Comparison of ENCODE assay signal across 25 cellular contexts in the genomic region with DNA sequence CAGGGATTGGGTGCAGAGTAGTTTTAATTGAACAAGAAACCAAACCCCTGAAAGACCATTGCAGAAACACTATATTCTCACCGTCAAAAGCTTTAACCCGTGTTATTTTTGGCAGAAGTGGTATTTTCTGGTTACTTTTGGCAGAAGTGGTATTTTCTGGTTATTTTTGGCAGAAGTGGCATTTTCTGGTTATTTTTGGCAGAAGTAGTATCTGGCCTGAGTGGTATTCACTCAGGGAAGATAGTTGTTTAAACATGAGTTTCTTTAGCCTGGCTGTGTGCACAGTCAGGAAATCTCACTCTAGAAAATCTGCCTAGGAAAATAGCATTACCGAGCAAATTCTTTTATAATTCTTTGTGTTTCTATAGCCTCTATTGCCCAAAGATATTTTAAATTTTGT.
A peak's percentile ranks its signal among the peaks of the same experiment; 100 is the strongest.
DNase-seq lines count a peak whose midpoint lies in the region; ATAC-seq and TF ChIP-seq lines count a peak whose summit lies in the region.
"Had no signal": no experiment of that assay in that cellular context is flagged by ENCODE, and none has a peak within 500 bp of the region (broad histone marks: within the 10 kb centered on the region; RNA-seq: fewer than 3 reads in every experiment).

No MANE protein-coding gene starts in this region.

- H3K4me3 Mint-ChIP-seq in endodermal cell: no peak overlapping the region
- H3K4me3 Mint-ChIP-seq: activated CD4-positive, alpha-beta memory T cell treated with anti-CD3 and anti-CD28 coated beads, Interleukin-2, amount 10 ng/mL, durations not matched to agents 7 days and 5 days had no signal

- H3K9me3 Mint-ChIP-seq in activated naive CD4-positive, alpha-beta T cell treated with anti-CD3 and anti-CD28 coated beads, Interleukin-2, amount 50 U/mL, for 72 hours: no peaks in the 10 kb centered on the region
- no peaks in the 10 kb centered on the region for H3K9me3 Mint-ChIP-seq in endodermal cell
- H3K9me3 Mint-ChIP-seq: activated CD4-positive, alpha-beta memory T cell treated with anti-CD3 and anti-CD28 coated beads, Interleukin-2, amount 10 ng/mL, durations not matched to agents 7 days and 5 days had no signal

- TF ChIP-seq EP300 in SK-N-SH (IDR thresholded peaks at IDR 0.05; ENCODE audit: borderline replicate concordance in 1 of 2, low read depth in 1 of 2, low read length in 1 of 2): no peak

- H3K4me3 ChIP-seq in SK-N-SH (ENCODE audit: low read depth in 2 of 2, low read length in 1 of 2) (no peak overlapping the region), astrocyte of the spinal cord (ENCODE audit: low read depth, low read length) (no peak overlapping the region), thoracic aorta (no peak overlapping the region), endodermal cell (ENCODE audit: low read length) (no peak overlapping the region)
- H3K4me3 ChIP-seq: BLaER1, cardiac muscle cell, tibial nerve had no signal

- TF ChIP-seq RAD21 in SK-N-SH (IDR thresholded peaks at IDR 0.05; ENCODE audit: low read length): no peak

- in situ Hi-C loops in astrocyte of the spinal cord (cut with HindIII; ENCODE audit: low sequenced_read_pairs): no loop called here

- H3F3A ChIP-seq in SK-N-SH (replicated peaks; ENCODE audit: insufficient read depth): peaks cover 5% of the 10 kb centered on the region

- H4K20me1 ChIP-seq in SK-N-SH (ENCODE audit: insufficient read depth): no peaks in the 10 kb centered on the region
- H4K20me1 ChIP-seq: BLaER1 had no signal

- H3K36me3 Mint-ChIP-seq in activated naive CD4-positive, alpha-beta T cell treated with anti-CD3 and anti-CD28 coated beads, Interleukin-2, amount 50 U/mL, for 72 hours: no peaks in the 10 kb centered on the region
- no peaks in the 10 kb centered on the region for H3K36me3 Mint-ChIP-seq in endodermal cell (ENCODE audit: low read depth)

- no peak overlapping the region for H3K27ac Mint-ChIP-seq in activated naive CD4-positive, alpha-beta T cell treated with anti-CD3 and anti-CD28 coated beads, Interleukin-2, amount 50 U/mL, for 72 hours
- no peak overlapping the region for H3K27ac Mint-ChIP-seq in endodermal cell
- H3K27ac Mint-ChIP-seq: activated CD4-positive, alpha-beta memory T cell treated with anti-CD3 and anti-CD28 coated beads, Interleukin-2, amount 10 ng/mL, durations not matched to agents 7 days and 5 days had no signal

- H3K4me1 Mint-ChIP-seq in endodermal cell: peaks cover 33% of the 10 kb centered on the region
- H3K4me1 Mint-ChIP-seq: activated CD4-positive, alpha-beta memory T cell treated with anti-CD3 and anti-CD28 coated beads, Interleukin-2, amount 10 ng/mL, durations not matched to agents 7 days and 5 days had no signal

- no peaks in the 10 kb centered on the region for H3K27me3 Mint-ChIP-seq in endodermal cell (ENCODE audit: insufficient read depth)
- H3K27me3 Mint-ChIP-seq: activated CD4-positive, alpha-beta memory T cell treated with anti-CD3 and anti-CD28 coated beads, Interleukin-2, amount 10 ng/mL, durations not matched to agents 7 days and 5 days had no signal

- peaks cover 0 to 25% of the 10 kb centered on the region in 2 experiments; a peak in 3 of 4 replicates for H3K4me1 ChIP-seq in SK-N-SH (ENCODE audit: control insufficient read depth in 1 of 2, insufficient read depth in 2 of 2, low read depth in 1 of 2, low read length in 1 of 2)
- peaks cover 14 to 18% of the 10 kb centered on the region in 2 donors for H3K4me1 ChIP-seq in thoracic aorta (ENCODE audit: control insufficient read depth in 1 of 2, low read depth in 2 of 2)
- H3K4me1 ChIP-seq in endodermal cell (ENCODE audit: control insufficient read depth, insufficient read depth, low read length): no peaks in the 10 kb centered on the region

- no peak overlapping the region for H3K4me2 ChIP-seq in SK-N-SH
- H3K4me2 ChIP-seq: BLaER1 had no signal

- no peaks in the 10 kb centered on the region for H3K79me2 ChIP-seq in SK-N-SH (ENCODE audit: insufficient read depth)

- H3K9ac ChIP-seq in SK-N-SH: no peak overlapping the region
- H3K9ac ChIP-seq in endodermal cell (ENCODE audit: extremely low read depth, low read length, poor library complexity, severe bottlenecking): no peak overlapping the region
- H3K9ac ChIP-seq: BLaER1 had no signal

- H2AFZ ChIP-seq in SK-N-SH (ENCODE audit: low read depth): no peak overlapping the region

- 88% methylated on average over 3 of the region's 3 CpGs for WGBS in SK-N-SH (ENCODE audit: low lambda C conversion rate)
- WGBS in endodermal cell (ENCODE audit: insufficient coverage in 1 of 2, insufficient read length in 1 of 2), 2 experiments: 93 to 100% methylated on average over 2 to 3 of the region's 3 CpGs

- CTCF ChIA-PET in SK-N-SH (lab: Yijun Ruan, JAX): interaction anchor here (0.6 to 1.9 kb wide), 3 partner anchors 11 to 234 kb away, joined by 3 to 5 read pairs (median 3); no protein-coding TSS in a partner anchor

- TF ChIP-seq CTCF in SK-N-SH (IDR thresholded peaks at IDR 0.05) (no peak), astrocyte of the spinal cord (IDR thresholded peaks at IDR 0.05; ENCODE audit: low read depth, low read length) (no peak), thoracic aorta (IDR thresholded peaks at IDR 0.05) (no peak), endodermal cell (conservative IDR thresholded peaks at IDR 0.05) (no peak)

- H3K9me2 ChIP-seq in SK-N-SH: no peaks in the 10 kb centered on the region

- no peak for ATAC-seq in SK-N-SH treated with all-trans-retinoic acid at 6 μM for 48 hours
- peak; percentile 72 for ATAC-seq in thoracic aorta (ENCODE audit: insufficient number of reproducible peaks, low FRiP score, low read depth)
- ATAC-seq in activated naive CD4-positive, alpha-beta T cell treated with anti-CD3 and anti-CD28 coated beads, Interleukin-2, amount 50 U/mL, for 72 hours: no peak
- ATAC-seq: stimulated activated naive CD8-positive, alpha-beta T cell treated with anti-CD3 and anti-CD28 coated beads, Interleukin-15, Interleukin-2, amounts not matched to agents 100 U/mL and 50 U/mL, for 24 hours had no signal

- no peak overlapping the region for H3K27ac ChIP-seq in SK-N-SH (ENCODE audit: low read depth in 2 of 2, low read length in 1 of 2)
- H3K27ac ChIP-seq in thoracic aorta: no peak overlapping the region
- no peak overlapping the region for H3K27ac ChIP-seq in endodermal cell (ENCODE audit: low read depth, low read length)
- H3K27ac ChIP-seq: 22Rv1, BLaER1, cardiac muscle cell, RWPE1, tibial nerve had no signal

- DNase-seq in SK-N-SH (no peak), astrocyte of the spinal cord (ENCODE audit: low read depth, low spot score) (peak; percentile 81), hepatic stellate cell (ENCODE audit: low spot score) (peak; percentile 34), thoracic aorta (ENCODE audit: low spot score) (no peak), ureter (ENCODE audit: low spot score) (no peak), endodermal cell (no peak)
- no peak for DNase-seq in activated naive CD4-positive, alpha-beta T cell treated with anti-CD3 and anti-CD28 coated beads, Interleukin-2, amount 50 U/mL, for 72 hours (ENCODE audit: low spot score in 2 of 2)
- DNase-seq: activated CD4-positive, alpha-beta memory T cell treated with anti-CD3 and anti-CD28 coated beads, Interleukin-2, amount 10 ng/mL, durations not matched to agents 7 days and 5 days; activated CD4-positive, CD25-positive, alpha-beta regulatory T cell; activated gamma-delta T cell; Caco-2; kidney glomerular epithelial cell; NCI-H1417 treated with DMSO at 0.1 percent for 48 hours; NCI-H2171 treated with DMSO at 0.1 percent for 48 hours; NCI-H524 treated with DMSO at 0.1 percent for 48 hours; nucleus accumbens; stimulated activated CD4-positive, alpha-beta T cell treated with anti-CD3 and anti-CD28 coated beads, Interleukin-12 subunit alpha, Interleukin-12 subunit beta, amount 100 ng/mL, for 4 hours; stimulated activated CD4-positive, alpha-beta T cell treated with anti-CD3 and anti-CD28 coated beads, Interleukin-4, amount 100 ng/mL, for 4 hours; stimulated activated naive CD8-positive, alpha-beta T cell treated with anti-CD3 and anti-CD28 coated beads, Interleukin-15, Interleukin-2, amounts not matched to agents 100 U/mL and 50 U/mL, for 24 hours had no signal

- H3K27me3 ChIP-seq in SK-N-SH (ENCODE audit: insufficient read depth) (no peaks in the 10 kb centered on the region), thoracic aorta (replicated peaks; ENCODE audit: insufficient read depth) (no peaks in the 10 kb centered on the region), endodermal cell (ENCODE audit: control insufficient read depth, insufficient read depth, low read length, poor library complexity, severe bottlenecking) (no peaks in the 10 kb centered on the region)
- H3K27me3 ChIP-seq: BLaER1, cardiac muscle cell, tibial nerve had no signal

- H3K36me3 ChIP-seq in SK-N-SH (replicated peaks in 1 of 2; ENCODE audit: control insufficient read depth in 1 of 2, insufficient read depth in 2 of 2, low read length in 1 of 2) (no peaks in the 10 kb centered on the region), thoracic aorta (no peaks in the 10 kb centered on the region), endodermal cell (ENCODE audit: control insufficient read depth, insufficient read depth, low read length) (no peaks in the 10 kb centered on the region)
- H3K36me3 ChIP-seq: BLaER1, cardiac muscle cell, tibial nerve had no signal

- POLR2A ChIA-PET in SK-N-SH (lab: Yijun Ruan, JAX): no interaction called here

- H3K9me3 ChIP-seq in SK-N-SH: no peaks in the 10 kb centered on the region
- H3K9me3 ChIP-seq in thoracic aorta: no peaks in the 10 kb centered on the region
- no peaks in the 10 kb centered on the region for H3K9me3 ChIP-seq in endodermal cell (ENCODE audit: control insufficient read depth, low read length)
- H3K9me3 ChIP-seq: BLaER1, Caco-2, tibial nerve had no signal

TF ChIP-seq in SK-N-SH, 30 proteins besides CTCF, POLR2A, EP300 and RAD21 (continues in another document):
- TF ChIP-seq RCOR1 (IDR thresholded peaks at IDR 0.05; ENCODE audit: low read length) (no peak), NFIC (IDR thresholded peaks at IDR 0.05; ENCODE audit: borderline replicate concordance) (peak; percentile 82), MEF2A (IDR thresholded peaks at IDR 0.05; ENCODE audit: borderline replicate concordance, low read depth) (peak; percentile 50), SMC3 (IDR thresholded peaks at IDR 0.05; ENCODE audit: low read depth, low read length) (no peak)

TF ChIP-seq in SK-N-SH treated with all-trans-retinoic acid at 6 μM for 48 hours, 23 proteins besides CTCF, POLR2A, EP300 and RAD21 (continues in another document):
- TF ChIP-seq ZNF565 (CRISPR knock-in tag; conservative IDR thresholded peaks at IDR 0.05; ENCODE audit: low read depth) (no peak), TCF4 (CRISPR knock-in tag; IDR thresholded peaks at IDR 0.05; ENCODE audit: borderline replicate concordance) (no peak), ZC3H10 (CRISPR knock-in tag; IDR thresholded peaks at IDR 0.05) (no peak), ZFP3 (CRISPR knock-in tag; IDR thresholded peaks at IDR 0.05) (no peak), ARNTL (CRISPR knock-in tag; IDR thresholded peaks at IDR 0.05; ENCODE audit: borderline replicate concordance, low read depth) (no peak), PPARA (CRISPR knock-in tag; IDR thresholded peaks at IDR 0.05; ENCODE audit: borderline replicate concordance) (no peak), SNAI2 (CRISPR knock-in tag; IDR thresholded peaks at IDR 0.05) (no peak), GLIS3 (CRISPR knock-in tag; IDR thresholded peaks at IDR 0.05) (no peak)

Comparison
In these comparisons a context has a peak if more than half of its experiments do, and no peak if none do; other contexts are left out.
1. DNase-seq: peak in astrocyte of the spinal cord (single experiment) and hepatic stellate cell (single experiment); none in SK-N-SH (single experiment), thoracic aorta (single experiment), activated naive CD4-positive, alpha-beta T cell treated with anti-CD3 and anti-CD28 coated beads, Interleukin-2, amount 50 U/mL, for 72 hours (0 of 2), ureter (single experiment) and endodermal cell (single experiment).